Comparison of ENCODE assay signal across 11 cellular contexts in genomic region chr1:235206533-235207201, GRCh38. TPM values are rescaled to one million over a fixed set of nuclear protein-coding genes. Genes with fewer than 3 reads are reported as not detected.
DNase-seq lines count a peak whose midpoint lies in the region; ATAC-seq, FAIRE-seq and TF ChIP-seq lines count a peak whose summit lies in the region.
"Had no signal": no experiment of that assay in that cellular context is flagged by ENCODE, and none has a peak within 500 bp of the region (broad histone marks: within the 10 kb centered on the region; RNA-seq: fewer than 3 reads in every experiment).

No MANE protein-coding gene starts in this region.

- peaks cover 28% of the 10 kb centered on the region for H3K4me1 Mint-ChIP-seq in activated T-helper 2 cell treated with anti-CD3 and anti-CD28 coated beads, Interferon-gamma antibody, Interleukin-2, Interleukin-4, amounts not matched to agents 10 μg/mL and 5 μg/mL and 100 μg/mL, durations not matched to agents 14 hours and 24 hours and 36 hours (ENCODE audit: low read depth)
- peaks cover 18 to 42% (median 32%) of the 10 kb centered on the region in 7 donors for H3K4me1 Mint-ChIP-seq in naive thymus-derived CD4-positive, alpha-beta T cell

- H3K27ac ChIP-seq in naive thymus-derived CD4-positive, alpha-beta T cell (ENCODE audit: low read depth, low read length): peak overlapping the region; percentile 36
- H3K27ac ChIP-seq: coronary artery had no signal

- H3K27me3 ChIP-seq in naive thymus-derived CD4-positive, alpha-beta T cell (ENCODE audit: control insufficient read depth in 2 of 2, insufficient read depth in 2 of 2, low read length in 2 of 2): no peaks in the 10 kb centered on the region

- TF ChIP-seq CTCF in D721Med (IDR thresholded peaks at IDR 0.05; ENCODE audit: insufficient read depth, missing control alignments): no peak

- peaks cover 0 to 18% of the 10 kb centered on the region in 2 donors for H3K4me1 ChIP-seq in naive thymus-derived CD4-positive, alpha-beta T cell (ENCODE audit: control insufficient read depth in 2 of 2, insufficient read depth in 2 of 2, low read length in 2 of 2)

- H3K27me3 Mint-ChIP-seq in activated T-helper 2 cell treated with anti-CD3 and anti-CD28 coated beads, Interferon-gamma antibody, Interleukin-2, Interleukin-4, amounts not matched to agents 10 μg/mL and 5 μg/mL and 100 μg/mL, durations not matched to agents 14 hours and 24 hours and 36 hours (ENCODE audit: low read depth): no peaks in the 10 kb centered on the region
- no peaks in the 10 kb centered on the region for H3K27me3 Mint-ChIP-seq in naive thymus-derived CD4-positive, alpha-beta T cell

- H3K4me3 Mint-ChIP-seq in activated T-helper 2 cell treated with anti-CD3 and anti-CD28 coated beads, Interferon-gamma antibody, Interleukin-2, Interleukin-4, amounts not matched to agents 10 μg/mL and 5 μg/mL and 100 μg/mL, durations not matched to agents 14 hours and 24 hours and 36 hours (ENCODE audit: low read depth): peak overlapping the region; percentile 26
- H3K4me3 Mint-ChIP-seq in naive thymus-derived CD4-positive, alpha-beta T cell: peak overlapping the region; percentile 8 to 77 (median 60)

- H3K36me3 ChIP-seq in naive thymus-derived CD4-positive, alpha-beta T cell (ENCODE audit: control insufficient read depth in 2 of 3, insufficient read depth in 3 of 3, low read length in 3 of 3): peaks cover 0 to 20% (median 0%) of the 10 kb centered on the region in 3 experiments

- no peak overlapping the region for H3K4me3 ChIP-seq in naive thymus-derived CD4-positive, alpha-beta T cell (ENCODE audit: low read length)
- H3K4me3 ChIP-seq: coronary artery had no signal

- peak; percentile 79 for ATAC-seq in naive thymus-derived CD4-positive, alpha-beta T cell
- no peak for ATAC-seq in GM21447 (IDR thresholded peaks at IDR 0.05; ENCODE audit: unreplicated experiment)
- ATAC-seq: HCT116, Panc1 had no signal

- intact Hi-C loops in activated T-helper 2 cell treated with anti-CD3 and anti-CD28 coated beads, Interferon-gamma antibody, Interleukin-2, Interleukin-4, amounts not matched to agents 10 μg/mL and 5 μg/mL and 100 μg/mL, durations not matched to agents 14 hours and 24 hours and 36 hours (cut with micrococcal nuclease): loop anchor here (2.0 to 5.0 kb wide), 4 partner anchors 40 to 208 kb away; partner anchors contain the start of gene RBM34
- intact Hi-C loops in naive thymus-derived CD4-positive, alpha-beta T cell (cut with micrococcal nuclease): loop anchor here (1.0 to 5.0 kb wide), 6 partner anchors 14 to 210 kb away; partner anchors contain the start of genes ARID4B (in 2 of the 2), GGPS1 (in 2 of the 2) and RBM34 (in 1 of the 2)

- no peaks in the 10 kb centered on the region for H3K9me3 Mint-ChIP-seq in activated T-helper 2 cell treated with anti-CD3 and anti-CD28 coated beads, Interferon-gamma antibody, Interleukin-2, Interleukin-4, amounts not matched to agents 10 μg/mL and 5 μg/mL and 100 μg/mL, durations not matched to agents 14 hours and 24 hours and 36 hours
- H3K9me3 Mint-ChIP-seq in naive thymus-derived CD4-positive, alpha-beta T cell: no peaks in the 10 kb centered on the region

- CTCF ChIA-PET in naive thymus-derived CD4-positive, alpha-beta T cell (lab: Charles Lee): interaction anchor here (0.7 kb wide), 1 partner anchor 221 kb away, joined by 3 read pairs; no protein-coding TSS in a partner anchor

- H3K36me3 Mint-ChIP-seq in activated T-helper 2 cell treated with anti-CD3 and anti-CD28 coated beads, Interferon-gamma antibody, Interleukin-2, Interleukin-4, amounts not matched to agents 10 μg/mL and 5 μg/mL and 100 μg/mL, durations not matched to agents 14 hours and 24 hours and 36 hours (ENCODE audit: low read depth): peaks cover 51% of the 10 kb centered on the region
- peaks cover 0 to 15% (median 6%) of the 10 kb centered on the region in 5 donors for H3K36me3 Mint-ChIP-seq in naive thymus-derived CD4-positive, alpha-beta T cell

- DNase-seq in D721Med (ENCODE audit: insufficient read length, low spot score) (no peak), HT1080 (ENCODE audit: low read depth) (peak; percentile 32), NCI-H1092 (lab: John Stamatoyannopoulos, UW) (no peak), nucleus accumbens (lab: John Stamatoyannopoulos, UW) (no peak)
- DNase-seq in activated T-helper 2 cell treated with anti-CD3 and anti-CD28 coated beads, Interferon-gamma antibody, Interleukin-2, Interleukin-4, amounts not matched to agents 10 μg/mL and 5 μg/mL and 100 μg/mL, durations not matched to agents 14 hours and 24 hours and 36 hours (ENCODE audit: low spot score): no peak
- DNase-seq in naive thymus-derived CD4-positive, alpha-beta T cell: peak in 1 of 9 donors; percentile 47
- DNase-seq: NCI-H1694 had no signal

- no peaks in the 10 kb centered on the region for H3K9me3 ChIP-seq in naive thymus-derived CD4-positive, alpha-beta T cell (ENCODE audit: control insufficient read depth in 2 of 3, low read length in 3 of 3)

- peak; percentile 75 for FAIRE-seq in D721Med (lab: Jason Lieb, UNC)

- POLR2A ChIA-PET in naive thymus-derived CD4-positive, alpha-beta T cell (lab: Charles Lee): interaction anchor here (1.0 to 2.3 kb wide), 3 partner anchors 46 to 81 kb away, joined by 3 to 16 read pairs (median 3); partner anchors contain the start of gene RBM34

- peak overlapping the region; percentile 92 for H3K27ac Mint-ChIP-seq in activated T-helper 2 cell treated with anti-CD3 and anti-CD28 coated beads, Interferon-gamma antibody, Interleukin-2, Interleukin-4, amounts not matched to agents 10 μg/mL and 5 μg/mL and 100 μg/mL, durations not matched to agents 14 hours and 24 hours and 36 hours
- H3K27ac Mint-ChIP-seq in naive thymus-derived CD4-positive, alpha-beta T cell: peak overlapping the region; percentile 58 to 89 (median 85)

RNA-seq across cellular contexts. Expression of gene RBM34, which starts 45.6 kb away (rescaled TPM):
- 68.5 and 75.2 TPM in 2 replicates for total RNA-seq in HT1080 (2014; rRNA removed; shearing (Covaris generic))
- 49.7 and 61.9 TPM in 2 replicates for polyA plus RNA-seq in HT1080 (2015; cell fraction: cytosol; rRNA removed)
- polyA plus RNA-seq in HT1080 (2015; cell fraction: nucleus; rRNA removed): 30.6 and 42.0 TPM in 2 replicates
- total RNA-seq in activated T-helper 2 cell treated with anti-CD3 and anti-CD28 coated beads, Interferon-gamma antibody, Interleukin-2, Interleukin-4, amounts not matched to agents 10 μg/mL and 5 μg/mL and 100 μg/mL, durations not matched to agents 14 hours and 24 hours and 36 hours: 122 and 125 TPM in 2 replicates
- 100 to 1,000 TPM; 105 to 171 (median 137) TPM for total RNA-seq in naive thymus-derived CD4-positive, alpha-beta T cell
- polyA plus RNA-seq in naive thymus-derived CD4-positive, alpha-beta T cell: 10 to 100 TPM; 65.0 to 66.7 TPM
